In genomic region chr13:113650731-113651148, GRCh38 we compare ENCODE assay signal across 19 cellular contexts. TPM values are rescaled to one million over a fixed set of nuclear protein-coding genes. Genes with fewer than 3 reads are reported as not detected.
DNase-seq lines count a peak whose midpoint lies in the region; ATAC-seq, FAIRE-seq and TF ChIP-seq lines count a peak whose summit lies in the region.
"Had no signal": no experiment of that assay in that cellular context is flagged by ENCODE, and none has a peak within 500 bp of the region (broad histone marks: within the 10 kb centered on the region; RNA-seq: fewer than 3 reads in every experiment).

No MANE protein-coding gene starts in this region.

- DNase-seq in activated naive CD8-positive, alpha-beta T cell treated with anti-CD3 and anti-CD28 coated beads, Interleukin-2, amount 10 ng/mL, durations not matched to agents 7 days and 5 days: peak; percentile 19
- DNase-seq in activated naive CD8-positive, alpha-beta T cell treated with anti-CD3 and anti-CD28 coated beads, Interleukin-2, amount 50 U/mL, for 24 hours: no peak
- DNase-seq in CD14-positive monocyte (ENCODE audit: low spot score) (peak; percentile 24), keratinocyte (ENCODE audit: low read depth, low spot score) (no peak), spleen (peak; percentile 18), LoVo (ENCODE audit: low spot score) (no peak)
- DNase-seq in stimulated activated CD4-positive, alpha-beta T cell treated with anti-CD3 and anti-CD28 coated beads, Interleukin-2, amount 100 ng/mL, for 48 hours: no peak
- DNase-seq: AML-193; CD8-positive, alpha-beta T cell; GF-D8; KG1; NCI-H1092; NCI-H1694; NCI-H2107; NCI-H526 treated with DMSO at 0.1 percent for 48 hours had no signal

- H3K36me3 ChIP-seq in keratinocyte (ENCODE audit: control insufficient read depth in 2 of 2, extremely low read depth in 1 of 2, insufficient read depth in 2 of 2, low read length in 2 of 2): no peaks in the 10 kb centered on the region
- no peaks in the 10 kb centered on the region for H3K36me3 ChIP-seq in spleen

- POLR2A ChIA-PET in activated naive CD8-positive, alpha-beta T cell treated with anti-CD3 and anti-CD28 coated beads, Interleukin-2, amount 10 ng/mL, durations not matched to agents 7 days and 5 days (lab: Charles Lee): no interaction called here

- H3K9me3 Mint-ChIP-seq in activated naive CD8-positive, alpha-beta T cell treated with anti-CD3 and anti-CD28 coated beads, Interleukin-2, amount 10 ng/mL, durations not matched to agents 7 days and 5 days: no peaks in the 10 kb centered on the region
- H3K9me3 Mint-ChIP-seq in activated naive CD8-positive, alpha-beta T cell treated with anti-CD3 and anti-CD28 coated beads, Interleukin-2, amount 50 U/mL, for 24 hours: no peaks in the 10 kb centered on the region
- H3K9me3 Mint-ChIP-seq in CD14-positive monocyte: peaks cover 13 to 24% (median 21%) of the 10 kb centered on the region in 7 donors
- H3K9me3 Mint-ChIP-seq: CD8-positive, alpha-beta T cell had no signal

- peaks cover 5% of the 10 kb centered on the region for H3K27me3 ChIP-seq in keratinocyte (ENCODE audit: control insufficient read depth, extremely low read depth, insufficient read depth, low read length)
- no peaks in the 10 kb centered on the region for H3K27me3 ChIP-seq in spleen (replicated peaks in 1 of 7)

- H3K27ac ChIP-seq in keratinocyte (ENCODE audit: control insufficient read depth, insufficient read depth, low read length) (no peak overlapping the region), spleen (no peak overlapping the region)

- H2AFZ ChIP-seq in keratinocyte (ENCODE audit: control insufficient read depth, low read length): no peak overlapping the region

- H3K4me2 ChIP-seq in keratinocyte (ENCODE audit: control insufficient read depth, extremely low read depth, insufficient read depth, low read depth, low read length): peak overlapping the region; percentile 59

- no peaks in the 10 kb centered on the region for H3K27me3 Mint-ChIP-seq in activated naive CD8-positive, alpha-beta T cell treated with anti-CD3 and anti-CD28 coated beads, Interleukin-2, amount 10 ng/mL, durations not matched to agents 7 days and 5 days
- no peaks in the 10 kb centered on the region for H3K27me3 Mint-ChIP-seq in activated naive CD8-positive, alpha-beta T cell treated with anti-CD3 and anti-CD28 coated beads, Interleukin-2, amount 50 U/mL, for 24 hours
- peaks cover 9 to 13% (median 13%) of the 10 kb centered on the region in 3 donors for H3K27me3 Mint-ChIP-seq in CD14-positive monocyte (ENCODE audit: low read depth in 3 of 3)

- H3K9me3 ChIP-seq in keratinocyte (ENCODE audit: control insufficient read depth, low read depth, low read length): peaks cover 2% of the 10 kb centered on the region
- H3K9me3 ChIP-seq in spleen: no peaks in the 10 kb centered on the region

- TF ChIP-seq CTCF in CD14-positive monocyte (IDR thresholded peaks at IDR 0.05) (no peak), keratinocyte (optimal IDR thresholded peaks at IDR 0.05 in 1 of 3, IDR thresholded peaks at IDR 0.05 in 1 of 3, conservative IDR thresholded peaks at IDR 0.05 in 1 of 3; ENCODE audit: extremely low read depth in 1 of 3, insufficient read depth in 2 of 3, low read length in 3 of 3) (no peak), spleen (IDR thresholded peaks at IDR 0.05 in 8 of 11, conservative IDR thresholded peaks at IDR 0.05 in 3 of 11) (no peak)

- H3K4me3 Mint-ChIP-seq in activated naive CD8-positive, alpha-beta T cell treated with anti-CD3 and anti-CD28 coated beads, Interleukin-2, amount 10 ng/mL, durations not matched to agents 7 days and 5 days: no peak overlapping the region
- H3K4me3 Mint-ChIP-seq in activated naive CD8-positive, alpha-beta T cell treated with anti-CD3 and anti-CD28 coated beads, Interleukin-2, amount 50 U/mL, for 24 hours: no peak overlapping the region
- H3K4me3 Mint-ChIP-seq in CD14-positive monocyte: no peak overlapping the region
- H3K4me3 Mint-ChIP-seq: CD8-positive, alpha-beta T cell had no signal

- dilution Hi-C loops in keratinocyte (cut with MboI; ENCODE audit: extremely low pct_ligation_motif_present, low sequenced_read_pairs): no loop called here

- no peak overlapping the region for H3K9ac ChIP-seq in keratinocyte (ENCODE audit: control insufficient read depth, extremely low read depth, insufficient read depth, low read length)

- no peaks in the 10 kb centered on the region for H3K9me1 ChIP-seq in keratinocyte (ENCODE audit: control insufficient read depth, extremely low read depth, insufficient read depth, low read length)

- WGBS in spleen, 5 donors: 91 to 95% (median 94%) methylated on average over 16 of the region's 16 CpGs

- TF ChIP-seq POLR2A in spleen (IDR thresholded peaks at IDR 0.05): no peak

- peaks cover 12% of the 10 kb centered on the region for H3K4me1 Mint-ChIP-seq in activated naive CD8-positive, alpha-beta T cell treated with anti-CD3 and anti-CD28 coated beads, Interleukin-2, amount 10 ng/mL, durations not matched to agents 7 days and 5 days
- peaks cover 20% of the 10 kb centered on the region for H3K4me1 Mint-ChIP-seq in activated naive CD8-positive, alpha-beta T cell treated with anti-CD3 and anti-CD28 coated beads, Interleukin-2, amount 50 U/mL, for 24 hours
- peaks cover 7% of the 10 kb centered on the region for H3K4me1 Mint-ChIP-seq in CD14-positive monocyte

- intact Hi-C loops in CD14-positive monocyte (cut with micrococcal nuclease): no loop called here
- intact Hi-C loops in spleen (cut with DNase I; ENCODE audit: low total_unique reads): no loop called here

- H3K4me1 ChIP-seq in keratinocyte (ENCODE audit: control insufficient read depth, extremely low read depth, insufficient read depth, low read length) (peaks cover 2% of the 10 kb centered on the region), spleen (peaks cover 4 to 50% (median 21%) of the 10 kb centered on the region in 6 donors)

- no peaks in the 10 kb centered on the region for H3K36me3 Mint-ChIP-seq in activated naive CD8-positive, alpha-beta T cell treated with anti-CD3 and anti-CD28 coated beads, Interleukin-2, amount 10 ng/mL, durations not matched to agents 7 days and 5 days
- H3K36me3 Mint-ChIP-seq in activated naive CD8-positive, alpha-beta T cell treated with anti-CD3 and anti-CD28 coated beads, Interleukin-2, amount 50 U/mL, for 24 hours (ENCODE audit: low read depth): no peaks in the 10 kb centered on the region
- no peaks in the 10 kb centered on the region for H3K36me3 Mint-ChIP-seq in CD14-positive monocyte
- H3K36me3 Mint-ChIP-seq: CD8-positive, alpha-beta T cell had no signal

- no peak for ATAC-seq in activated naive CD8-positive, alpha-beta T cell treated with anti-CD3 and anti-CD28 coated beads, Interleukin-2, amount 10 ng/mL, durations not matched to agents 7 days and 5 days (ENCODE audit: low read depth)
- ATAC-seq in activated naive CD8-positive, alpha-beta T cell treated with anti-CD3 and anti-CD28 coated beads, Interleukin-2, amount 50 U/mL, for 24 hours: no peak
- ATAC-seq in GM18498 (IDR thresholded peaks at IDR 0.05; ENCODE audit: unreplicated experiment): no peak
- ATAC-seq: CD8-positive, alpha-beta T cell had no signal

- H3K27ac Mint-ChIP-seq in activated naive CD8-positive, alpha-beta T cell treated with anti-CD3 and anti-CD28 coated beads, Interleukin-2, amount 10 ng/mL, durations not matched to agents 7 days and 5 days: no peak overlapping the region
- no peak overlapping the region for H3K27ac Mint-ChIP-seq in activated naive CD8-positive, alpha-beta T cell treated with anti-CD3 and anti-CD28 coated beads, Interleukin-2, amount 50 U/mL, for 24 hours
- no peak overlapping the region for H3K27ac Mint-ChIP-seq in CD14-positive monocyte
- H3K27ac Mint-ChIP-seq: CD8-positive, alpha-beta T cell had no signal

- no peaks in the 10 kb centered on the region for H3K79me2 ChIP-seq in keratinocyte (ENCODE audit: control insufficient read depth, insufficient read depth, low read length)

- H4K20me1 ChIP-seq in keratinocyte (ENCODE audit: control insufficient read depth, extremely low read depth, insufficient read depth, low read length): no peaks in the 10 kb centered on the region

- H3K4me3 ChIP-seq in keratinocyte (ENCODE audit: control insufficient read depth in 2 of 3, extremely low read depth in 1 of 3, insufficient read depth in 2 of 3, low read depth in 1 of 3, low read length in 3 of 3) (no peak overlapping the region), spleen (no peak overlapping the region)

- no peak for FAIRE-seq in keratinocyte (lab: Jason Lieb, UNC)
- FAIRE-seq: D721Med, H1 had no signal

RNA-seq across cellular contexts. Expression of gene ATP4B, which starts 7.3 kb away (rescaled TPM):
- total RNA-seq in activated naive CD8-positive, alpha-beta T cell treated with anti-CD3 and anti-CD28 coated beads, Interleukin-2, amount 10 ng/mL, durations not matched to agents 7 days and 5 days: not detected
- polyA plus RNA-seq in CD14-positive monocyte (not detected), keratinocyte (not detected in 3 replicates), spleen (under 1 TPM; 0.09 to 0.15 (median 0.13) TPM)
- polyA plus RNA-seq in keratinocyte (2011; ENCODE audit: low read depth): not detected
- polyA plus RNA-seq in keratinocyte (2011; cell fraction: cytosol; rRNA removed): not detected in 2 replicates
- not detected in 2 replicates for polyA plus RNA-seq in keratinocyte (2011; cell fraction: nucleus; rRNA removed)
- not detected in 2 replicates for polyA plus RNA-seq in keratinocyte (2012; ENCODE audit: low replicate concordance)
- not detected in 3 replicates for polyA minus RNA-seq in keratinocyte
- polyA minus RNA-seq in keratinocyte (2011; cell fraction: cytosol; rRNA and poly(A)+ RNA removed): not detected
- polyA minus RNA-seq in keratinocyte (2011; cell fraction: nucleus; rRNA and poly(A)+ RNA removed): not detected in 2 replicates
- under 1 TPM in 3 of 7 donors, not detected in 4; 0.32 to 0.46 (median 0.43) TPM for total RNA-seq in spleen
- total RNA-seq: CD8-positive, alpha-beta T cell; H1; MCF 10A had no signal

RNA-seq across cellular contexts. Expression of gene GRK1, which starts 16.3 kb away (rescaled TPM):
- total RNA-seq in activated naive CD8-positive, alpha-beta T cell treated with anti-CD3 and anti-CD28 coated beads, Interleukin-2, amount 10 ng/mL, durations not matched to agents 7 days and 5 days: not detected
- not detected for polyA plus RNA-seq in CD14-positive monocyte
- not detected in 3 replicates for polyA plus RNA-seq in keratinocyte
- not detected for polyA plus RNA-seq in keratinocyte (2011; ENCODE audit: low read depth)
- not detected in 2 replicates for polyA plus RNA-seq in keratinocyte (2011; cell fraction: cytosol; rRNA removed)
- polyA plus RNA-seq in keratinocyte (2011; cell fraction: nucleus; rRNA removed): 0.04 TPM in 1 of 2 replicates, not detected in the other
- polyA plus RNA-seq in keratinocyte (2012; ENCODE audit: low replicate concordance): not detected in 2 replicates
- not detected in 3 replicates for polyA minus RNA-seq in keratinocyte
- not detected for polyA minus RNA-seq in keratinocyte (2011; cell fraction: cytosol; rRNA and poly(A)+ RNA removed)
- not detected in 2 replicates for polyA minus RNA-seq in keratinocyte (2011; cell fraction: nucleus; rRNA and poly(A)+ RNA removed)
- not detected for total RNA-seq in spleen
- not detected for polyA plus RNA-seq in spleen
- total RNA-seq: CD8-positive, alpha-beta T cell; H1; MCF 10A had no signal

Comparison
In these comparisons a context has a peak if more than half of its experiments do, and no peak if none do; other contexts are left out.
1. DNase-seq: peak in activated naive CD8-positive, alpha-beta T cell treated with anti-CD3 and anti-CD28 coated beads, Interleukin-2, amount 10 ng/mL, durations not matched to agents 7 days and 5 days (single experiment), CD14-positive monocyte (single experiment) and spleen (single experiment); none in activated naive CD8-positive, alpha-beta T cell treated with anti-CD3 and anti-CD28 coated beads, Interleukin-2, amount 50 U/mL, for 24 hours (single experiment), keratinocyte (single experiment), LoVo (single experiment) and stimulated activated CD4-positive, alpha-beta T cell treated with anti-CD3 and anti-CD28 coated beads, Interleukin-2, amount 100 ng/mL, for 48 hours (0 of 2).